In the genomic region with DNA sequence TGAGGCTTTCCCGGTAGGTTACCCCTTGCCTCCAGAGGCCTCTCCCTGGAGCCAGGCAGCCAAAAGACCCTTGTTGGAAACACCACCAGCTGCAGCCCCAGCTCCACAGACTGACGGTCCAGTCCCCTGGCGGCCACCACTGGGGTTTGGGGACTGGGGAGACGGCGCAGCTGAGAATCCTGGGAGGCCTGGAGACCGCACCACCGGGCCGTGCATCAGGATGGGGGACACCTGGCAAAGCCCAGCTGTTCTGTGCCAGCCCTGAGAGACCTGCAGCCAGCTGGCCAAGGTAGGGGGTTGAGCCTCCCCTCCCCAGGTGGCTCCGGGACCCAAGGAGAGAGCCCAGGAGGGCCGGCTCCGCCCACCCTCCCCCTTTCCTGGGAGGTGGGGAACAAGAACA, we compare ENCODE assay signal across 26 cellular contexts.
"Had no signal": no experiment of that assay in that cellular context is flagged by ENCODE, and none has a peak within 500 bp of the region (broad histone marks: within the 10 kb centered on the region; RNA-seq: fewer than 3 reads in every experiment).

No MANE protein-coding gene starts in this region.

- FAIRE-seq: endothelial cell of umbilical vein had no signal

- DNase-seq: dermis blood vessel endothelial cell; effector memory CD4-positive, alpha-beta T cell; glutamatergic neuron; heart right ventricle; hippocampal formation; islet precursor cell; kidney glomerular epithelial cell; left ventricle myocardium superior; lower lobe of right lung; naive thymus-derived CD8-positive, alpha-beta T cell; occipital lobe; ovary; posterior cingulate gyrus; sigmoid colon; stimulated activated CD4-positive, alpha-beta T cell treated with anti-CD3 and anti-CD28 coated beads, Interleukin-2, amount 100 ng/mL, for 24 hours; stimulated activated CD4-positive, alpha-beta T cell treated with anti-CD3 and anti-CD28 coated beads, Interleukin-4, amount 100 ng/mL, for 24 hours; stimulated activated naive CD4-positive, alpha-beta T cell treated with Interleukin-2 at 50 U/mL for 16 hours; stomach; thyroid gland; trophoblast cell had no signal

- H3K27me3 ChIP-seq: esophagus muscularis mucosa, foreskin keratinocyte, ovary, sigmoid colon, stomach, thyroid gland had no signal

- H3K4me3 ChIP-seq: coronary artery, esophagus muscularis mucosa, heart right ventricle, lower lobe of right lung, ovary, sigmoid colon, stomach, thyroid gland had no signal

- ATAC-seq: lower lobe of right lung; naive thymus-derived CD8-positive, alpha-beta T cell; stimulated activated effector memory CD8-positive, alpha-beta T cell treated with anti-CD3 and anti-CD28 coated beads, Interleukin-12 subunit alpha, Interleukin-12 subunit beta, amount 100 ng/mL, for 72 hours had no signal

- H3K9me3 ChIP-seq: esophagus muscularis mucosa, heart right ventricle, lower lobe of right lung, ovary, psoas muscle, sigmoid colon, stomach, thyroid gland had no signal

- H3K36me3 ChIP-seq: esophagus muscularis mucosa, heart right ventricle, lower lobe of right lung, ovary, sigmoid colon, stomach, thyroid gland had no signal

- H3K27ac ChIP-seq: coronary artery, esophagus muscularis mucosa, foreskin keratinocyte, heart right ventricle, lower lobe of right lung, ovary, psoas muscle, sigmoid colon, stomach, thyroid gland had no signal

- H3K4me1 ChIP-seq: foreskin keratinocyte, sigmoid colon had no signal
